ENCODE assay signal across 8 cellular contexts in the genomic region with DNA sequence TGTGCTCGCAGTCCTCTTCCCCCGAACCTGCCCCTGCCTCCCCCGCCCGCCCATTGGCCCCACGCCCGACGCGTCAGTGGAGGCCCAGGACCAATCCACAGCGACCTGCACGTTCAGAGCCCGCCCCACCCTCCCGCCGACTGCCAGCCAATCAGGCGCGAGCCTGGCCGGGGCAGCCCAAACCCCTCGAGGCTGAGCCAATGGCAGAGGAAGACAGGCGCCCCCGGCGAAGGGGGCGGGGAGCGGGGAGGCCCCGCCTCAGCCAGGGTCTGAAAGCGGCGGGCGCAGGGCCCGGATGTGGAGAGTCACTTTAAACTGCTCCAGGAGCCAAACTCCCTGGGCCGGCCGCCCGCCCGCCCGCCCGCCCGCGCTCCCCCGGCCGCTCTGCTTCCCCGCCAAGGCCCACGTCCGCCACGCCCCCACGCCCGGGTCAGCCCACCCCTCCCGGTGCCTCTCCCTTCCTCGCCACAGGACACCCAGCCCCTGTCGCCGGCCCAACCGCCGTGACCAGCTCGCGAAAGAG. TPM values are rescaled to one million over a fixed set of nuclear protein-coding genes. Genes with fewer than 3 reads are reported as not detected.
DNase-seq lines count a peak whose midpoint lies in the region; ATAC-seq and TF ChIP-seq lines count a peak whose summit lies in the region.

No MANE protein-coding gene starts in this region.

- no peak for TF ChIP-seq CTCF in WERI-Rb-1 (IDR thresholded peaks at IDR 0.05; ENCODE audit: low read depth, low read length)
- TF ChIP-seq CTCF in mammary epithelial cell (conservative IDR thresholded peaks at IDR 0.05 in 1 of 2, IDR thresholded peaks at IDR 0.05 in 1 of 2; ENCODE audit: extremely low read depth in 1 of 2, insufficient read depth in 1 of 2, low read depth in 1 of 2, low read length in 2 of 2): no peak

- H3K36me3 ChIP-seq in ACC112 (ENCODE audit: insufficient read depth, low read length) (no peaks in the 10 kb centered on the region), WERI-Rb-1 (peaks cover 16% of the 10 kb centered on the region), mammary epithelial cell (ENCODE audit: insufficient read depth, low read length) (no peaks in the 10 kb centered on the region)

- H2AFZ ChIP-seq in ACC112 (ENCODE audit: low read length, unreplicated experiment) (peak overlapping the region; percentile 21), mammary epithelial cell (ENCODE audit: low read depth, low read length) (peak overlapping the region; percentile 99)

- BruUV-seq in mammary epithelial cell (replicated peaks; lab: Mats Ljungman, UMichigan): no TSS peak

- H3K4me2 ChIP-seq in mammary epithelial cell (ENCODE audit: insufficient read depth, low read depth, low read length): peak overlapping the region; percentile 25

- dilution Hi-C loops in mammary epithelial cell (cut with HindIII; ENCODE audit: low sequenced_read_pairs): no loop called here

- in situ Hi-C loops in mammary epithelial cell (cut with MboI; ENCODE audit: low sequenced_read_pairs in 2 of 2): no loop called here

- H4K20me1 ChIP-seq in mammary epithelial cell (ENCODE audit: insufficient read depth, low read length): no peaks in the 10 kb centered on the region

- H3K4me1 ChIP-seq in ACC112 (ENCODE audit: control insufficient read depth, insufficient read depth, low read length, unreplicated experiment): peaks cover 8% of the 10 kb centered on the region
- H3K4me1 ChIP-seq in mammary epithelial cell (ENCODE audit: insufficient read depth, low read length): no peaks in the 10 kb centered on the region

- peaks cover under 1% of the 10 kb centered on the region for H3K9me3 ChIP-seq in WERI-Rb-1 (ENCODE audit: severe bottlenecking)
- H3K9me3 ChIP-seq in mammary epithelial cell (replicated peaks; ENCODE audit: insufficient read depth, low read length): peaks cover 3% of the 10 kb centered on the region

- DNase-seq in NCI-H2196 (lab: John Stamatoyannopoulos, UW; ENCODE audit: unreplicated experiment) (peak; percentile 98), WERI-Rb-1 (peak; percentile 99), mammary epithelial cell (peak; percentile 99), iPS-NIHi11 (ENCODE audit: low spot score) (peak; percentile 98)

- H3K9ac ChIP-seq in mammary epithelial cell (ENCODE audit: insufficient read depth, low read length): peak overlapping the region; percentile 53

- CTCF ChIA-PET in mammary epithelial cell (lab: Charles Lee; ENCODE audit: low non-redundant PET): no interaction called here

- peak; percentile 59 for ATAC-seq in GM18870 (IDR thresholded peaks at IDR 0.05; ENCODE audit: unreplicated experiment)
- ATAC-seq in HG03139 (IDR thresholded peaks at IDR 0.05; ENCODE audit: unreplicated experiment): peak; percentile 79

- H3K4me3 ChIP-seq in ACC112 (ENCODE audit: low read depth, low read length) (peak overlapping the region; percentile 93), WERI-Rb-1 (ENCODE audit: low read depth, low read length) (peak overlapping the region; percentile 77), mammary epithelial cell (replicated peaks in 1 of 3; ENCODE audit: insufficient read depth in 1 of 3, low read depth in 2 of 3, low read length in 3 of 3) (peak overlapping the region; percentile 59 to 100 (median 92)), skin epidermis (peak overlapping the region; percentile 71 to 100 (median 95))

- no CpG with 5 or more reads among the region's 51 CpGs for WGBS in mammary epithelial cell (ENCODE audit: low coverage, missing lambda C conversion rate)

- H3K27ac ChIP-seq in ACC112 (ENCODE audit: low read depth, low read length): peak overlapping the region; percentile 39; the same call in 1 of the 2 replicates
- H3K27ac ChIP-seq in WERI-Rb-1: peak overlapping the region; percentile 89
- peak overlapping the region; percentile 9 for H3K27ac ChIP-seq in mammary epithelial cell (ENCODE audit: insufficient read depth, low read depth, low read length)
- H3K27ac ChIP-seq in skin epidermis: peak overlapping the region; percentile 65 to 97 (median 92)

- H3K79me2 ChIP-seq in ACC112 (ENCODE audit: control insufficient read depth, insufficient read depth, low read length, unreplicated experiment) (peaks cover 20% of the 10 kb centered on the region), mammary epithelial cell (ENCODE audit: insufficient read depth, low read length) (peaks cover 33% of the 10 kb centered on the region)

- intact Hi-C loops in mammary epithelial cell (cut with micrococcal nuclease): loop anchor here (5.0 kb wide), 1 partner anchor 170 kb away; the partner anchor contains the start of gene POLR2D

- H3K27me3 ChIP-seq in ACC112 (ENCODE audit: insufficient read depth, low read length): peaks cover 8% of the 10 kb centered on the region; the same call in 1 of the 2 replicates
- H3K27me3 ChIP-seq in WERI-Rb-1 (ENCODE audit: insufficient read depth, low read depth, severe bottlenecking): no peaks in the 10 kb centered on the region
- no peaks in the 10 kb centered on the region for H3K27me3 ChIP-seq in mammary epithelial cell (ENCODE audit: insufficient read depth, low read length)

RNA-seq across cellular contexts. Expression of gene SAP130, which starts 0.5 kb away (rescaled TPM):
- total RNA-seq in mammary epithelial cell: 10 to 100 TPM in 1 of 2 donors, 1 to 10 TPM in 1; 8.7 to 21.9 TPM
- polyA plus RNA-seq in mammary epithelial cell: 12.4 TPM
- 17.0 TPM for polyA minus RNA-seq in mammary epithelial cell

Comparison
In these comparisons a context has a peak if more than half of its experiments do, and no peak if none do; other contexts are left out.
1. Peak in every context shown above with its lines: DNase-seq, ATAC-seq, H3K4me3 ChIP-seq and H3K27ac ChIP-seq.
2. H3K27ac ChIP-seq: peak in every context shown above with its lines; median percentile 92 in skin epidermis; 89 in WERI-Rb-1; 39 in ACC112; 9 in mammary epithelial cell.